ENCODE assay signal across 2 cellular contexts in the genomic region with DNA sequence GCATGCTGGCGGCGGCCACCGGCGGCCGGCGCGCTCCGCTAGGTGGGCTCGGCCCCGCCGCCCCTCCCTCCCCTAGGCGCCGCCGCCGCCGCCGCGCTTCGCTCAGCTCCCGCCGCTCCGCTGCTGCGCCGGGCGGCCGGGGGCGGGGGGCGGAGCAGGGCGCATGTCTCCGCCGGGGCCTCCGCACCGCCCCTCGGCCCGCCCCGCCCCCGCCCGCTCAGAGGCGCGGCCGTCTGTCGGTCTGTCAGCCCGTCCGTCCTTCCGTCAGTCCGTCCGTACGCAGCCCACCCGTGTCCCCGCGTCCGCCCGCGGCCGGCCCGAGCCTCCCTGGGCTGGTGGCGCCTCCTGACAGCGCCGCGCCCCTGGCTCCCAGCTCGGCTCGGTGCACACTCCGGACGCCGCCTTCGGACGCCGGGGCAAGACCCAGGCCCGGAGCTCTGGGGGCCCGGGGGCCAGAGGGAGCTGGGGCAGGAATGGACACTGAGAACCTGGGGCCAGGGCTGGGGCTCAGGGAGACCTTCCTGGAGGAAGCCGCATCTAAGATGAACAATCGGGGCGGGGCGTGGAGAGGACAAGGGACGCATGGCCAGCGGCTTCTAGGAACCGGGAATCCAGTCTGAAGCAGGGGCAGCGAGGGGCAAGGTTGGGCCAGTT.
TF ChIP-seq lines count a peak whose summit lies in the region.

Gene GPR153, minus strand, starts transcription at position 138 of the 654 bp plus-strand sequence. CDS start 6,193 bp downstream, outside the sequence.

TF ChIP-seq in HEK293, 187 proteins besides CTCF, POLR2A, EP300 and RAD21 (continued from another document):
- TF ChIP-seq, protein P1, sequence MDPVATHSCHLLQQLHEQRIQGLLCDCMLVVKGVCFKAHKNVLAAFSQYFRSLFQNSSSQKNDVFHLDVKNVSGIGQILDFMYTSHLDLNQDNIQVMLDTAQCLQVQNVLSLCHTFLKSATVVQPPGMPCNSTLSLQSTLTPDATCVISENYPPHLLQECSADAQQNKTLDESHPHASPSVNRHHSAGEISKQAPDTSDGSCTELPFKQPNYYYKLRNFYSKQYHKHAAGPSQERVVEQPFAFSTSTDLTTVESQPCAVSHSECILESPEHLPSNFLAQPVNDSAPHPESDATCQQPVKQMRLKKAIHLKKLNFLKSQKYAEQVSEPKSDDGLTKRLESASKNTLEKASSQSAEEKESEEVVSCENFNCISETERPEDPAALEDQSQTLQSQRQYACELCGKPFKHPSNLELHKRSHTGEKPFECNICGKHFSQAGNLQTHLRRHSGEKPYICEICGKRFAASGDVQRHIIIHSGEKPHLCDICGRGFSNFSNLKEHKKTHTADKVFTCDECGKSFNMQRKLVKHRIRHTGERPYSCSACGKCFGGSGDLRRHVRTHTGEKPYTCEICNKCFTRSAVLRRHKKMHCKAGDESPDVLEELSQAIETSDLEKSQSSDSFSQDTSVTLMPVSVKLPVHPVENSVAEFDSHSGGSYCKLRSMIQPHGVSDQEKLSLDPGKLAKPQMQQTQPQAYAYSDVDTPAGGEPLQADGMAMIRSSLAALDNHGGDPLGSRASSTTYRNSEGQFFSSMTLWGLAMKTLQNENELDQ (tag by site-specific recombination; IDR thresholded peaks at IDR 0.05; ENCODE audit: low read depth), result no peak
- TF ChIP-seq ZNF654 (tag by site-specific recombination; IDR thresholded peaks at IDR 0.05; ENCODE audit: low read depth) (no peak), ZNF830 (tag by site-specific recombination; IDR thresholded peaks at IDR 0.05; ENCODE audit: low read depth) (no peak), ZNF398 (tag by site-specific recombination; IDR thresholded peaks at IDR 0.05) (0 out of 2 replicates have a peak, but pooled peaks have one; percentile 9), ZNF701 (tag by site-specific recombination; IDR thresholded peaks at IDR 0.05) (no peak), ZNF394 (tag by site-specific recombination; IDR thresholded peaks at IDR 0.05; ENCODE audit: borderline replicate concordance) (no peak)
- TF ChIP-seq, protein P2, sequence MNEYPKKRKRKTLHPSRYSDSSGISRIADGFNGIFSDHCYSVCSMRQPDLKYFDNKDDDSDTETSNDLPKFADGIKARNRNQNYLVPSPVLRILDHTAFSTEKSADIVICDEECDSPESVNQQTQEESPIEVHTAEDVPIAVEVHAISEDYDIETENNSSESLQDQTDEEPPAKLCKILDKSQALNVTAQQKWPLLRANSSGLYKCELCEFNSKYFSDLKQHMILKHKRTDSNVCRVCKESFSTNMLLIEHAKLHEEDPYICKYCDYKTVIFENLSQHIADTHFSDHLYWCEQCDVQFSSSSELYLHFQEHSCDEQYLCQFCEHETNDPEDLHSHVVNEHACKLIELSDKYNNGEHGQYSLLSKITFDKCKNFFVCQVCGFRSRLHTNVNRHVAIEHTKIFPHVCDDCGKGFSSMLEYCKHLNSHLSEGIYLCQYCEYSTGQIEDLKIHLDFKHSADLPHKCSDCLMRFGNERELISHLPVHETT (tag by site-specific recombination; IDR thresholded peaks at IDR 0.05), result no peak
- TF ChIP-seq, protein P3, sequence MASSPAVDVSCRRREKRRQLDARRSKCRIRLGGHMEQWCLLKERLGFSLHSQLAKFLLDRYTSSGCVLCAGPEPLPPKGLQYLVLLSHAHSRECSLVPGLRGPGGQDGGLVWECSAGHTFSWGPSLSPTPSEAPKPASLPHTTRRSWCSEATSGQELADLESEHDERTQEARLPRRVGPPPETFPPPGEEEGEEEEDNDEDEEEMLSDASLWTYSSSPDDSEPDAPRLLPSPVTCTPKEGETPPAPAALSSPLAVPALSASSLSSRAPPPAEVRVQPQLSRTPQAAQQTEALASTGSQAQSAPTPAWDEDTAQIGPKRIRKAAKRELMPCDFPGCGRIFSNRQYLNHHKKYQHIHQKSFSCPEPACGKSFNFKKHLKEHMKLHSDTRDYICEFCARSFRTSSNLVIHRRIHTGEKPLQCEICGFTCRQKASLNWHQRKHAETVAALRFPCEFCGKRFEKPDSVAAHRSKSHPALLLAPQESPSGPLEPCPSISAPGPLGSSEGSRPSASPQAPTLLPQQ (tag by site-specific recombination; IDR thresholded peaks at IDR 0.05), result 0 out of 2 replicates have a peak, but pooled peaks have one; percentile 7

TF ChIP-seq in SK-N-SH treated with all-trans-retinoic acid at 6 μM for 48 hours, 23 proteins besides CTCF, POLR2A, EP300 and RAD21 (continued from another document):
- TF ChIP-seq, protein P4, sequence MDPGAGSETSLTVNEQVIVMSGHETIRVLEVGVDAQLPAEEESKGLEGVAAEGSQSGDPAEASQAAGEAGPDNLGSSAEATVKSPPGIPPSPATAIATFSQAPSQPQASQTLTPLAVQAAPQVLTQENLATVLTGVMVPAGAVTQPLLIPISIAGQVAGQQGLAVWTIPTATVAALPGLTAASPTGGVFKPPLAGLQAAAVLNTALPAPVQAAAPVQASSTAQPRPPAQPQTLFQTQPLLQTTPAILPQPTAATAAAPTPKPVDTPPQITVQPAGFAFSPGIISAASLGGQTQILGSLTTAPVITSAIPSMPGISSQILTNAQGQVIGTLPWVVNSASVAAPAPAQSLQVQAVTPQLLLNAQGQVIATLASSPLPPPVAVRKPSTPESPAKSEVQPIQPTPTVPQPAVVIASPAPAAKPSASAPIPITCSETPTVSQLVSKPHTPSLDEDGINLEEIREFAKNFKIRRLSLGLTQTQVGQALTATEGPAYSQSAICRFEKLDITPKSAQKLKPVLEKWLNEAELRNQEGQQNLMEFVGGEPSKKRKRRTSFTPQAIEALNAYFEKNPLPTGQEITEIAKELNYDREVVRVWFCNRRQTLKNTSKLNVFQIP (CRISPR knock-in tag; IDR thresholded peaks at IDR 0.05; ENCODE audit: borderline replicate concordance, low read depth), result no peak
- no peak for TF ChIP-seq ISL1 (CRISPR knock-in tag; IDR thresholded peaks at IDR 0.05)
- TF ChIP-seq ZC3H10 (CRISPR knock-in tag; IDR thresholded peaks at IDR 0.05), result no peak
- no peak for TF ChIP-seq SNAI2 (CRISPR knock-in tag; IDR thresholded peaks at IDR 0.05)
